18 cellular contexts compared by ENCODE assay signal in genomic region chr3:45682786-45683185, GRCh38.
"Had no signal": no experiment of that assay in that cellular context is flagged by ENCODE, and none has a peak within 500 bp of the region (broad histone marks: within the 10 kb centered on the region; RNA-seq: fewer than 3 reads in every experiment).

No MANE protein-coding gene starts in this region.

- H3K27me3 Mint-ChIP-seq: activated CD4-positive, alpha-beta T cell treated with anti-CD3 and anti-CD28 coated beads, Interleukin-2, amount 10 ng/mL, durations not matched to agents 7 days and 5 days; activated CD8-positive, alpha-beta T cell treated with anti-CD3 and anti-CD28 coated beads for 36 hours; activated T-helper 17 cell treated with anti-CD3 and anti-CD28 coated beads, Interleukin-2, amount 50 U/mL, for 72 hours had no signal

- H3K36me3 Mint-ChIP-seq: natural killer cell had no signal

- DNase-seq: activated CD4-positive, alpha-beta T cell treated with anti-CD3 and anti-CD28 coated beads, Interleukin-2, amount 10 ng/mL, durations not matched to agents 7 days and 5 days; activated CD4-positive, CD25-positive, alpha-beta regulatory T cell treated with anti-CD3 and anti-CD28 coated beads, Interleukin-2, amount 50 U/mL, for 72 hours; activated CD8-positive, alpha-beta T cell treated with anti-CD3 and anti-CD28 coated beads for 36 hours; activated gamma-delta T cell treated with Interleukin-2 at 50 U/mL for 16 hours; activated naive CD4-positive, alpha-beta T cell treated with anti-CD3 and anti-CD28 coated beads, Interleukin-2, amount 50 U/mL, for 16 hours; activated T-cell treated with anti-CD3 and anti-CD28 coated beads, Interleukin-2, amount 50 U/mL, for 4 hours; amniotic stem cell; brain microvascular endothelial cell; dorsolateral prefrontal cortex; effector memory CD4-positive, alpha-beta T cell; heart left ventricle; natural killer cell; occipital lobe; stimulated activated CD4-positive, alpha-beta T cell treated with anti-CD3 and anti-CD28 coated beads, Interleukin-2, amount 100 ng/mL, for 48 hours; stimulated activated naive CD4-positive, alpha-beta T cell treated with Interleukin-2 at 50 U/mL for 16 hours; transverse colon had no signal

- H3K4me3 Mint-ChIP-seq: activated CD4-positive, alpha-beta T cell treated with anti-CD3 and anti-CD28 coated beads, Interleukin-2, amount 10 ng/mL, durations not matched to agents 7 days and 5 days; activated CD8-positive, alpha-beta T cell treated with anti-CD3 and anti-CD28 coated beads for 36 hours; activated T-cell treated with anti-CD3 and anti-CD28 coated beads, Interleukin-2, amount 50 U/mL, for 4 hours; activated T-helper 17 cell treated with anti-CD3 and anti-CD28 coated beads, Interleukin-2, amount 50 U/mL, for 72 hours; natural killer cell; neural progenitor cell had no signal

- ATAC-seq: activated CD8-positive, alpha-beta T cell treated with anti-CD3 and anti-CD28 coated beads for 36 hours; activated T-cell treated with anti-CD3 and anti-CD28 coated beads, Interleukin-2, amount 50 U/mL, for 4 hours; activated T-helper 17 cell treated with anti-CD3 and anti-CD28 coated beads, Interleukin-2, amount 50 U/mL, for 72 hours; heart left ventricle; natural killer cell had no signal

- H3K4me1 Mint-ChIP-seq: neural progenitor cell had no signal

- H3K27ac Mint-ChIP-seq: activated CD4-positive, alpha-beta T cell treated with anti-CD3 and anti-CD28 coated beads, Interleukin-2, amount 10 ng/mL, durations not matched to agents 7 days and 5 days; activated CD8-positive, alpha-beta T cell treated with anti-CD3 and anti-CD28 coated beads for 36 hours; activated T-helper 17 cell treated with anti-CD3 and anti-CD28 coated beads, Interleukin-2, amount 50 U/mL, for 72 hours; natural killer cell; neural progenitor cell had no signal

- H3K9me3 Mint-ChIP-seq: activated CD4-positive, alpha-beta T cell treated with anti-CD3 and anti-CD28 coated beads, Interleukin-2, amount 10 ng/mL, durations not matched to agents 7 days and 5 days; activated CD8-positive, alpha-beta T cell treated with anti-CD3 and anti-CD28 coated beads for 36 hours; activated T-cell treated with anti-CD3 and anti-CD28 coated beads, Interleukin-2, amount 50 U/mL, for 4 hours; activated T-helper 17 cell treated with anti-CD3 and anti-CD28 coated beads, Interleukin-2, amount 50 U/mL, for 72 hours; natural killer cell had no signal
